In genomic region chr18:57211776-57212175, GRCh38 we compare ENCODE assay signal across 15 cellular contexts.
DNase-seq lines count a peak whose midpoint lies in the region; ATAC-seq, FAIRE-seq and TF ChIP-seq lines count a peak whose summit lies in the region.
"Had no signal": no experiment of that assay in that cellular context is flagged by ENCODE, and none has a peak within 500 bp of the region (broad histone marks: within the 10 kb centered on the region; RNA-seq: fewer than 3 reads in every experiment).

No MANE protein-coding gene starts in this region.

- ATAC-seq in HG03520 (IDR thresholded peaks at IDR 0.05; ENCODE audit: unreplicated experiment), result no peak
- ATAC-seq: CD8-positive, alpha-beta T cell; GM12878; HepG2 had no signal

- no peak overlapping the region for H2AFZ ChIP-seq in KMS-11 (ENCODE audit: low read depth)
- H2AFZ ChIP-seq: GM23248 had no signal

- TF ChIP-seq CTCF in KMS-11 (conservative IDR thresholded peaks at IDR 0.05; ENCODE audit: low read depth, low read length) (no peak), Peyer's patch (IDR thresholded peaks at IDR 0.05) (no peak)

- H3K9me3 ChIP-seq in Peyer's patch, result no peaks in the 10 kb centered on the region

- peak in 25 of 61 donors; percentile 11 to 89 (median 36) for DNase-seq in caudate nucleus (lab: John Stamatoyannopoulos, UW)
- DNase-seq in occipital lobe (lab: John Stamatoyannopoulos, UW), result peak; percentile 10
- no peak for DNase-seq in A172 (ENCODE audit: low spot score)
- no peak for DNase-seq in Peyer's patch
- DNase-seq in H54 (ENCODE audit: insufficient read length, low spot score), result no peak
- DNase-seq: CD8-positive, alpha-beta T cell; DMS 273 treated with DMSO at 0.1 percent for 48 hours; DMS79; GM23248; H9 had no signal

- H3K27ac ChIP-seq in KMS-11 (no peak overlapping the region; the same call in 1 of the 2 replicates), caudate nucleus (ENCODE audit: low read depth, low read length) (peak overlapping the region; percentile 23), Peyer's patch (no peak overlapping the region)
- H3K27ac ChIP-seq: GM23248 had no signal

- no peaks in the 10 kb centered on the region for H3K27me3 ChIP-seq in KMS-11 (ENCODE audit: insufficient read depth, low read depth)
- no peaks in the 10 kb centered on the region for H3K27me3 ChIP-seq in Peyer's patch

- H3K4me1 ChIP-seq in KMS-11 (ENCODE audit: low read depth, poor library complexity, severe bottlenecking), result peaks cover 57% of the 10 kb centered on the region
- H3K4me1 ChIP-seq in Peyer's patch, result peaks cover 0 to 23% (median 0%) of the 10 kb centered on the region in 4 donors

- no peaks in the 10 kb centered on the region for H3K79me2 ChIP-seq in KMS-11 (ENCODE audit: insufficient read depth, low read depth)

- H3K9ac ChIP-seq in KMS-11, result no peak overlapping the region
- H3K9ac ChIP-seq: GM23248 had no signal

- no peak overlapping the region for H3K4me3 ChIP-seq in KMS-11 (IDR thresholded peaks at IDR 0.05; ENCODE audit: insufficient read depth, low read depth, low read length)
- H3K4me3 ChIP-seq in Peyer's patch, result no peak overlapping the region
- H3K4me3 ChIP-seq: GM12878, GM23248 had no signal

- H3K36me3 ChIP-seq in KMS-11 (ENCODE audit: insufficient read depth), result no peaks in the 10 kb centered on the region
- H3K36me3 ChIP-seq in Peyer's patch, result no peaks in the 10 kb centered on the region

- no peak for FAIRE-seq in H54 (lab: Jason Lieb, UNC)
- FAIRE-seq: GM12878, HepG2, HTR-8/SVneo had no signal

- H3K4me2 ChIP-seq in KMS-11, result peak overlapping the region; percentile 91

- no peaks in the 10 kb centered on the region for H4K20me1 ChIP-seq in KMS-11 (ENCODE audit: insufficient read depth)

- no peak for TF ChIP-seq POLR2A in Peyer's patch (IDR thresholded peaks at IDR 0.05)
- no peak for TF ChIP-seq POLR2A in H54 (IDR thresholded peaks at IDR 0.05; ENCODE audit: low read depth, low read length)
